19 cellular contexts compared by ENCODE assay signal in the genomic region with DNA sequence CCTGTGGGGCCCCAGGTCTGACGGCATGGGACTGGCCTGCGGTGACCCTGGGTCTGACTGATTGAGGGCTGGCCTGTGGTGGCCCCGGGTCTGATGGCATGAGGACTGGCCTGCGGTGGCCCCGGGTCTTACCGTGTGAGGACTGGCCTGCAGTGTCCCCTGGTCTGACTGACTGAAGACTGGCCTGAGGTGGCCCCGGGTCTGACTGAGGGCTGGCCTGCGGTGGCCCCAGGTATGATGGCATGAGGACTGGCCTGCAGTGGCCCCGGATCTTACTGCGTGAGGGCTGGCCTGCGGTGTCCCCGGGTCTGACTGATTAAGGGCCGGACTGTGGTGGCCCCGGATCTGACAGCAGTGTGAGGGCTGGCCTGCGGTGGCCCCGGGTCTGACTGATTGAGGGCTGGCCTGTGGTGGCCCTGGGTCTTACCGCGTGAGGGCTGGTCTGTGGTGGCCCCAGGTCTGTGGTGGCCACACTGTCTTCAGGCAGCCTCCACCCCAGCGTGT. TPM values are rescaled to one million over a fixed set of nuclear protein-coding genes. Genes with fewer than 3 reads are reported as not detected.
A peak's percentile ranks its signal among the peaks of the same experiment; 100 is the strongest.
DNase-seq lines count a peak whose midpoint lies in the region; ATAC-seq and TF ChIP-seq lines count a peak whose summit lies in the region.
"Had no signal": no experiment of that assay in that cellular context is flagged by ENCODE, and none has a peak within 500 bp of the region (broad histone marks: within the 10 kb centered on the region; RNA-seq: fewer than 3 reads in every experiment).

No MANE protein-coding gene starts in this region.

- peaks cover 2% of the 10 kb centered on the region for H3K27me3 Mint-ChIP-seq in endodermal cell (ENCODE audit: insufficient read depth)

- peaks cover 23% of the 10 kb centered on the region for H3K9me3 ChIP-seq in left ventricle myocardium inferior (replicated peaks)
- no peaks in the 10 kb centered on the region for H3K9me3 ChIP-seq in endodermal cell (ENCODE audit: control insufficient read depth, low read length)
- no peaks in the 10 kb centered on the region for H3K9me3 ChIP-seq in upper lobe of right lung

- peak; percentile 20 for ATAC-seq in upper lobe of right lung
- ATAC-seq in HG03442 (IDR thresholded peaks at IDR 0.05; ENCODE audit: unreplicated experiment) = no peak
- no peak for ATAC-seq in GM21786 (IDR thresholded peaks at IDR 0.05; ENCODE audit: unreplicated experiment)

- no peaks in the 10 kb centered on the region for H3K36me3 ChIP-seq in left ventricle myocardium inferior
- no peaks in the 10 kb centered on the region for H3K36me3 ChIP-seq in endodermal cell (ENCODE audit: control insufficient read depth, insufficient read depth, low read length)
- no peaks in the 10 kb centered on the region for H3K36me3 ChIP-seq in upper lobe of right lung
- H3K36me3 ChIP-seq: HAP-1 had no signal

- WGBS in endodermal cell (ENCODE audit: insufficient coverage in 1 of 2, insufficient read length in 1 of 2), 2 experiments = 87 to 93% methylated on average over 12 to 19 of the region's 19 CpGs

- H3K9ac ChIP-seq in endodermal cell (ENCODE audit: extremely low read depth, low read length, poor library complexity, severe bottlenecking) = no peak overlapping the region
- H3K9ac ChIP-seq: GM23248 had no signal

- H3K9me3 Mint-ChIP-seq in endodermal cell = peaks cover 5% of the 10 kb centered on the region

- H3K36me3 Mint-ChIP-seq in endodermal cell (ENCODE audit: low read depth) = peaks cover 3% of the 10 kb centered on the region
- H3K36me3 Mint-ChIP-seq: CD4-positive, CD25-positive, alpha-beta regulatory T cell had no signal

- H3K4me3 ChIP-seq in left ventricle myocardium inferior (no peak overlapping the region), endodermal cell (ENCODE audit: low read length) (no peak overlapping the region), upper lobe of right lung (no peak overlapping the region)
- H3K4me3 ChIP-seq: GM23248, HAP-1 had no signal

- H3K4me1 Mint-ChIP-seq in endodermal cell = peaks cover 6% of the 10 kb centered on the region

- DNase-seq in cardiac septum (ENCODE audit: low spot score) (peak; percentile 54), left ventricle myocardium inferior (no peak), endodermal cell (peak; percentile 36), mesenteric fat pad (ENCODE audit: low spot score) (peak; percentile 81), upper lobe of right lung (no peak), NCI-H524 treated with DMSO at 0.1 percent for 48 hours (lab: John Stamatoyannopoulos, UW) (no peak)
- DNase-seq: AML-193; CD4-positive, CD25-positive, alpha-beta regulatory T cell; DMS79; GM23248; MV-4-11; NCI-H1105 treated with DMSO at 0.1 percent for 48 hours; NCI-H2029 treated with DMSO at 0.1 percent for 48 hours; NCI-H226; NCI-H524; NCI-H82 had no signal

- no peak overlapping the region for H3K27ac Mint-ChIP-seq in endodermal cell
- H3K27ac Mint-ChIP-seq: CD4-positive, CD25-positive, alpha-beta regulatory T cell had no signal

- H3K27me3 ChIP-seq in left ventricle myocardium inferior (ENCODE audit: low read depth) (no peaks in the 10 kb centered on the region), endodermal cell (ENCODE audit: control insufficient read depth, insufficient read depth, low read length, poor library complexity, severe bottlenecking) (no peaks in the 10 kb centered on the region), upper lobe of right lung (no peaks in the 10 kb centered on the region)

- H3K4me3 Mint-ChIP-seq in endodermal cell = no peak overlapping the region
- H3K4me3 Mint-ChIP-seq: CD4-positive, CD25-positive, alpha-beta regulatory T cell had no signal

- TF ChIP-seq CTCF in left ventricle myocardium inferior (IDR thresholded peaks at IDR 0.05; ENCODE audit: borderline replicate concordance) (no peak), endodermal cell (conservative IDR thresholded peaks at IDR 0.05) (no peak), upper lobe of right lung (IDR thresholded peaks at IDR 0.05) (no peak)

- intact Hi-C loops in cardiac septum (cut with DNase I) (no loop called here), left ventricle myocardium inferior (cut with micrococcal nuclease) (no loop called here), upper lobe of right lung (cut with DNase I) (no loop called here)

- H3K27ac ChIP-seq in left ventricle myocardium inferior (replicated peaks) (no peak overlapping the region), endodermal cell (ENCODE audit: low read depth, low read length) (no peak overlapping the region), upper lobe of right lung (no peak overlapping the region)
- H3K27ac ChIP-seq: GM23248 had no signal

- H3K4me1 ChIP-seq in left ventricle myocardium inferior (no peaks in the 10 kb centered on the region), endodermal cell (ENCODE audit: control insufficient read depth, insufficient read depth, low read length) (no peaks in the 10 kb centered on the region), upper lobe of right lung (no peaks in the 10 kb centered on the region)
- H3K4me1 ChIP-seq: HAP-1 had no signal

RNA-seq across cellular contexts. Expression of gene JAKMIP3, which starts 10.9 kb away (rescaled TPM):
- 1.5 TPM for total RNA-seq in cardiac septum
- 1.7 TPM for total RNA-seq in left ventricle myocardium inferior
- total RNA-seq in endodermal cell = under 1 TPM; 0.95 to 0.99 TPM
- 1.0 TPM for polyA plus RNA-seq in endodermal cell (2013, experiment 1 of 2)
- 0.87 TPM for polyA plus RNA-seq in endodermal cell (2013, experiment 2 of 2)
- 0.48 TPM for total RNA-seq in mesenteric fat pad
- total RNA-seq in upper lobe of right lung = 0.32 TPM
- total RNA-seq: GM23248 had no signal
- polyA plus RNA-seq: CD4-positive, CD25-positive, alpha-beta regulatory T cell had no signal

Comparison
In these comparisons a context has a peak if more than half of its experiments do, and no peak if none do; other contexts are left out.
1. DNase-seq: peak in cardiac septum (single experiment), endodermal cell (single experiment) and mesenteric fat pad (single experiment); none in left ventricle myocardium inferior (single experiment), upper lobe of right lung (single experiment) and NCI-H524 treated with DMSO at 0.1 percent for 48 hours (single experiment).